In the genomic region with DNA sequence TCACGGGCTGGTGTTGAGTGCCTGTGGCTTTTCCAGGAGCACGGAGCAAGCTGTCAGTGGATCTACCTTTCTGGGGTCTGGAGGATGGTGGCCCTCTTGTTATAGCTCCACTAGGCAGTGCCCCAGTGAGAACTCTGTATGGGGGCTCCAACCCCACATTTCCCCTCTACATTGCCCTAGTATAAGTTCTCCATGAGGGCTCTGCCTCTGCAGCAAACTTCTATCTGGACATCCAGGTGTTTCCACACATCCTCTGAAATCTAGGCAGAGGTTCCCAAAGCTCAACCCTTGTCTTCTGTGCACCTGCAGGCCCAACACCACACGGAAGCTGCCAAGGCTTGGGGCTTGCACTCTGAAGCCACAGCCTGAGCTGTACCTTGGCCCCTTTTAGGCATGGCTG, we compare ENCODE assay signal across 28 cellular contexts.
"Had no signal": no experiment of that assay in that cellular context is flagged by ENCODE, and none has a peak within 500 bp of the region (broad histone marks: within the 10 kb centered on the region; RNA-seq: fewer than 3 reads in every experiment).

No MANE protein-coding gene starts in this region.

- H3K9me3 Mint-ChIP-seq: stimulated activated effector memory CD8-positive, alpha-beta T cell treated with anti-CD3 and anti-CD28 coated beads, Interleukin-12 subunit alpha, Interleukin-12 subunit beta, amount 100 ng/mL, for 72 hours; type B pancreatic cell had no signal

- H3K27ac Mint-ChIP-seq: stimulated activated effector memory CD8-positive, alpha-beta T cell treated with anti-CD3 and anti-CD28 coated beads, Interleukin-12 subunit alpha, Interleukin-12 subunit beta, amount 100 ng/mL, for 72 hours; stimulated activated naive CD8-positive, alpha-beta T cell treated with anti-CD3 and anti-CD28 coated beads, Interleukin-15, amount 100 ng/mL, for 72 hours; stimulated activated naive CD8-positive, alpha-beta T cell treated with anti-CD3 and anti-CD28 coated beads, Interleukin-15, Interleukin-2, amounts not matched to agents 100 ng/mL and 50 ng/mL, for 24 hours; type B pancreatic cell had no signal

- H3K4me1 ChIP-seq: stomach, suprapubic skin, testis, thyroid gland, tibial artery, tibial nerve, transverse colon, upper lobe of left lung, upper lobe of right lung, uterus, vagina had no signal

- FAIRE-seq: urothelium cell line had no signal

- DNase-seq: stimulated activated CD4-positive, alpha-beta T cell treated with anti-CD3 and anti-CD28 coated beads, Interleukin-2, amount 100 ng/mL, for 24 hours; stimulated activated CD4-positive, alpha-beta T cell treated with anti-CD3 and anti-CD28 coated beads, Interleukin-2, amount 100 ng/mL, for 48 hours; stimulated activated CD4-positive, alpha-beta T cell treated with anti-CD3 and anti-CD28 coated beads, Interleukin-4, amount 100 ng/mL, for 1 hour; stimulated activated CD4-positive, alpha-beta T cell treated with anti-CD3 and anti-CD28 coated beads, Interleukin-4, amount 100 ng/mL, for 24 hours; stimulated activated CD4-positive, alpha-beta T cell treated with anti-CD3 and anti-CD28 coated beads, Interleukin-4, amount 100 ng/mL, for 4 hours; stimulated activated CD8-positive, alpha-beta memory T cell treated with anti-CD3 and anti-CD28 coated beads, Interleukin-4, amount 100 ng/mL, for 48 hours; stimulated activated naive CD4-positive, alpha-beta T cell; stimulated activated naive CD4-positive, alpha-beta T cell treated with Interleukin-2 at 50 U/mL for 16 hours; stimulated activated naive CD8-positive, alpha-beta T cell treated with anti-CD3 and anti-CD28 coated beads, Interleukin-15, amount 100 ng/mL, for 72 hours; stimulated activated naive CD8-positive, alpha-beta T cell treated with anti-CD3 and anti-CD28 coated beads, Interleukin-15, Interleukin-2, amounts not matched to agents 100 U/mL and 50 U/mL, for 24 hours; stomach; substantia nigra; testis; thyroid gland; tibial artery; transverse colon; trophoblast cell; upper lobe of right lung; uterus had no signal

- H3K27me3 ChIP-seq: stomach, suprapubic skin, testis, thyroid gland, tibial artery, tibial nerve, transverse colon, upper lobe of left lung, upper lobe of right lung, uterus, vagina had no signal

- H3K36me3 ChIP-seq: stomach, suprapubic skin, thoracic aorta, thyroid gland, tibial artery, tibial nerve, transverse colon, upper lobe of left lung, upper lobe of right lung, uterus, vagina had no signal

- H3K27me3 Mint-ChIP-seq: stimulated activated naive CD8-positive, alpha-beta T cell treated with anti-CD3 and anti-CD28 coated beads, Interleukin-15, amount 100 ng/mL, for 72 hours; stimulated activated naive CD8-positive, alpha-beta T cell treated with anti-CD3 and anti-CD28 coated beads, Interleukin-15, Interleukin-2, amounts not matched to agents 100 ng/mL and 50 ng/mL, for 24 hours; type B pancreatic cell had no signal

- H3K9me3 ChIP-seq: stomach, suprapubic skin, testis, thoracic aorta, thyroid gland, tibial artery, tibial nerve, transverse colon, upper lobe of left lung, upper lobe of right lung, uterus, vagina had no signal

- H3K36me3 Mint-ChIP-seq: stimulated activated effector memory CD8-positive, alpha-beta T cell treated with anti-CD3 and anti-CD28 coated beads, Interleukin-12 subunit alpha, Interleukin-12 subunit beta, amount 100 ng/mL, for 72 hours; type B pancreatic cell had no signal

- H3K4me3 ChIP-seq: stomach, suprapubic skin, testis, thoracic aorta, thyroid gland, tibial artery, tibial nerve, transverse colon, upper lobe of left lung, upper lobe of right lung, uterus, vagina had no signal

- H3K27ac ChIP-seq: stomach, suprapubic skin, testis, thoracic aorta, thyroid gland, tibial artery, tibial nerve, transverse colon, upper lobe of left lung, upper lobe of right lung, uterus, vagina had no signal

- ATAC-seq: stimulated activated effector memory CD8-positive, alpha-beta T cell treated with anti-CD3 and anti-CD28 coated beads, Interleukin-12 subunit alpha, Interleukin-12 subunit beta, amount 100 ng/mL, for 72 hours; stimulated activated naive CD8-positive, alpha-beta T cell treated with anti-CD3 and anti-CD28 coated beads, Interleukin-15, amount 100 ng/mL, for 72 hours; stimulated activated naive CD8-positive, alpha-beta T cell treated with anti-CD3 and anti-CD28 coated beads, Interleukin-15, Interleukin-2, amounts not matched to agents 100 U/mL and 50 U/mL, for 24 hours; upper lobe of right lung had no signal

- H3K4me3 Mint-ChIP-seq: stimulated activated effector memory CD8-positive, alpha-beta T cell treated with anti-CD3 and anti-CD28 coated beads, Interleukin-12 subunit alpha, Interleukin-12 subunit beta, amount 100 ng/mL, for 72 hours; stimulated activated naive CD8-positive, alpha-beta T cell treated with anti-CD3 and anti-CD28 coated beads, Interleukin-15, amount 100 ng/mL, for 72 hours; stimulated activated naive CD8-positive, alpha-beta T cell treated with anti-CD3 and anti-CD28 coated beads, Interleukin-15, Interleukin-2, amounts not matched to agents 100 ng/mL and 50 ng/mL, for 24 hours; type B pancreatic cell had no signal
